Comparison of ENCODE assay signal across 8 cellular contexts in the genomic region with DNA sequence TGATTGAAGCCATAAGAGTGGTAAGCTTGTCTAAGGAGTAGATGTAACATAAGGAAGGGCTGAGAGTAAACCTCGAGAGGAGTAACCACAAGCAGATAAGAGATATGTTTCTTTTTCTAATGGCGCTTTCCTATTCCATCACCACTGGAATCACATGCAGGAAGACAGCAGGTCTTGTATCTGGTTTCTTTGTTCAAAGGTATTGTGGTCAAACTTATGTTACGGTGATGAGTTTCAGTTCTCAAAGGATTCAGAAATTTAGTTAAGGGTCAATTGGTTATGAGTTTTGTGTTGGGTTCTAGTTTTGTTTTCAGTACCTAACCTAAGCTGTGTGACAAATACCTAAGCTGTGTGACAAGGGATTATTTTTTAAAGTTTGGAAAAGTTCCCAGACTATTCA.
A peak's percentile ranks its signal among the peaks of the same experiment; 100 is the strongest.
DNase-seq lines count a peak whose midpoint lies in the region; ATAC-seq, FAIRE-seq and TF ChIP-seq lines count a peak whose summit lies in the region.
"Not testable (repeated sequence)": the region's sequence is repeated elsewhere in the genome, so short reads cannot be mapped to it uniquely, and the experiment has no call there.

No MANE protein-coding gene starts in this region.

- ATAC-seq in GM18517 (IDR thresholded peaks at IDR 0.05; ENCODE audit: unreplicated experiment) (peak; percentile 87), GM19452 (IDR thresholded peaks at IDR 0.05; ENCODE audit: unreplicated experiment) (peak; percentile 87), HG02610 (IDR thresholded peaks at IDR 0.05; ENCODE audit: unreplicated experiment) (peak; percentile 89), HG03095 (IDR thresholded peaks at IDR 0.05; ENCODE audit: unreplicated experiment) (peak; percentile 91)

- H4K20me1 ChIP-seq in astrocyte (ENCODE audit: insufficient read depth, low read length) = not testable (repeated sequence)

- in situ Hi-C loops in KBM-7 (cut with MboI; ENCODE audit: low pct_unique_long_range_greater_than_20kb, low sequenced_read_pairs); transverse colon (cut with MboI; ENCODE audit: low pct_ligation_motif_present in 1 of 4, low pct_unique_long_range_greater_than_20kb in 1 of 4, low sequenced_read_pairs in 3 of 4): not testable (repeated sequence)

- not testable (repeated sequence) for H3K79me2 ChIP-seq in astrocyte (ENCODE audit: insufficient read depth, low read length)

- not testable (repeated sequence) for H3K27ac Mint-ChIP-seq in astrocyte (ENCODE audit: unreplicated experiment)

- H2AFZ ChIP-seq in astrocyte (ENCODE audit: low read depth, low read length) = not testable (repeated sequence)

- not testable (repeated sequence) for H3K36me3 ChIP-seq in astrocyte (ENCODE audit: insufficient read depth, low read length); muscle layer of colon (ENCODE audit: insufficient read depth, low read length); transverse colon

- not testable (repeated sequence) for H3K4me1 ChIP-seq in astrocyte (ENCODE audit: insufficient read depth, low read length)
- H3K4me1 ChIP-seq in muscle layer of colon (ENCODE audit: insufficient read depth, low read length) = peaks cover 31% of the 10 kb centered on the region
- H3K4me1 ChIP-seq in transverse colon = peaks cover 0 to 50% (median 5%) of the 10 kb centered on the region in 4 donors

- H3K4me2 ChIP-seq in astrocyte (ENCODE audit: low read length) = not testable (repeated sequence)

- not testable (repeated sequence) for H3K36me3 Mint-ChIP-seq in astrocyte (ENCODE audit: low read depth, unreplicated experiment)

- not testable (repeated sequence) for TF ChIP-seq POLR2A in transverse colon (IDR thresholded peaks at IDR 0.05)

- H3K27me3 Mint-ChIP-seq in astrocyte (ENCODE audit: low read depth, unreplicated experiment) = not testable (repeated sequence)

- intact Hi-C loops in transverse colon (cut with DNase I; ENCODE audit: low total_unique reads) = not testable (repeated sequence)

- 54 to 75% methylated on average over 1 to 3 of the region's 3 CpGs for WGBS in transverse colon (ENCODE audit: low coverage in 1 of 2), 2 donors

- not testable (repeated sequence) for H3K9me3 Mint-ChIP-seq in astrocyte (ENCODE audit: unreplicated experiment)

- not testable (repeated sequence) for H3K9ac ChIP-seq in astrocyte (ENCODE audit: low read length); muscle layer of colon (ENCODE audit: low read length)

- not testable (repeated sequence) for TF ChIP-seq EP300 in transverse colon (IDR thresholded peaks at IDR 0.05; ENCODE audit: low read depth)

- not testable (repeated sequence) for TF ChIP-seq CTCF in astrocyte (IDR thresholded peaks at IDR 0.05; ENCODE audit: insufficient read depth, low read depth, low read length); transverse colon (IDR thresholded peaks at IDR 0.05)

- H3K4me3 Mint-ChIP-seq in astrocyte (ENCODE audit: unreplicated experiment) = not testable (repeated sequence)

- H3K27ac ChIP-seq in astrocyte (ENCODE audit: low read depth, low read length) = not testable (repeated sequence)
- H3K27ac ChIP-seq in muscle layer of colon (ENCODE audit: low read depth, low read length) (peak overlapping the region; percentile 86), transverse colon (peak overlapping the region; percentile 81 to 88 (median 86))

- not testable (repeated sequence) for FAIRE-seq in astrocyte (lab: Jason Lieb, UNC)

- H3K4me1 Mint-ChIP-seq in astrocyte (ENCODE audit: low read depth, unreplicated experiment) = peaks cover 10% of the 10 kb centered on the region

- H3K9me3 ChIP-seq in astrocyte (ENCODE audit: insufficient read depth, low read depth, low read length); muscle layer of colon (ENCODE audit: low read length); transverse colon: not testable (repeated sequence)

- not testable (repeated sequence) for H3K27me3 ChIP-seq in astrocyte (ENCODE audit: insufficient read depth, low read length); muscle layer of colon (ENCODE audit: control insufficient read depth in 1 of 2, insufficient read depth in 2 of 2, low read length in 2 of 2); transverse colon

- not testable (repeated sequence) for H3K4me3 ChIP-seq in astrocyte (ENCODE audit: insufficient read depth, low read depth, low read length); transverse colon
- H3K4me3 ChIP-seq in muscle layer of colon (ENCODE audit: low read depth in 1 of 2, low read length in 2 of 2) = peak overlapping the region in 1 of 2 donors; percentile 50

- DNase-seq in KBM-7 (peak; percentile 5), astrocyte (ENCODE audit: low read depth) (peak; percentile 54)
- DNase-seq in transverse colon = not testable (repeated sequence)
